8 cellular contexts compared by ENCODE assay signal in the genomic region with DNA sequence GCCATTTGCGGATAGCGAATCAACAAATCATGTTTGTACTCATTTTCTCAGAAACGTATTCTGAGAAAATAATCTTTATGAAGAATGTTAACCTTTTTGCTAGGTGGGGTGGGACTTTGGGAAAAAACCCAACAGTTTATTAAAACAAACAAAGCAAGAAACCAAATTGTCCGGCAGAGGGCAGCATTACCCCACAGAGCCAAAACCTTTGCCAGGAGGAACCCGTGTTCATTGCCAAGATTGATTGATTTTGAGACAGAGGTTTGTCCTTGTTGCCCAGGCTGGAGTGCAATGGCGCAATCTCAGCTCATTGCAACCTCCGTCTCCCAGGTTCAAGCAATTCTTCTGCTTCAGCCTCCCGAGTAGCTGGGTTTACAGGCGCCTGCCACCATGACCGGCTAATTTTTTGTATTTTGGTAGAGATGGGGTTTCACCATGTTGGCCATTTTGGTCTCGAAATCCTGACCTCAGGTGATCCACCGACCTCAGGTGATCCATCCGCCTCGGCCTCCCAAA.
DNase-seq lines count a peak whose midpoint lies in the region; ATAC-seq and TF ChIP-seq lines count a peak whose summit lies in the region.

No MANE protein-coding gene starts in this region.

- H3K27me3 ChIP-seq in thoracic aorta (replicated peaks; ENCODE audit: insufficient read depth): no peaks in the 10 kb centered on the region

- peak; percentile 59 for ATAC-seq in omental fat pad (ENCODE audit: low FRiP score)
- ATAC-seq in thoracic aorta (ENCODE audit: insufficient number of reproducible peaks, low FRiP score, low read depth): no peak
- ATAC-seq in HG03025 (IDR thresholded peaks at IDR 0.05; ENCODE audit: low FRiP score, unreplicated experiment): no peak

- no peaks in the 10 kb centered on the region for H3K9me3 ChIP-seq in thoracic aorta

- peak; percentile 87 for DNase-seq in DMS153 treated with DMSO at 0.1 percent for 48 hours (lab: John Stamatoyannopoulos, UW; ENCODE audit: unreplicated experiment)
- DNase-seq in LoVo (ENCODE audit: low spot score): peak; percentile 74
- DNase-seq in RKO (ENCODE audit: low spot score): peak; percentile 63
- peak; percentile 48 for DNase-seq in activated T-helper 1 cell treated with Interleukin-2 at 50 U/mL for 16 hours (ENCODE audit: low read depth)
- peak; percentile 41 to 83 for DNase-seq in foreskin fibroblast
- DNase-seq in omental fat pad (ENCODE audit: low spot score): peak; percentile 84
- DNase-seq in thoracic aorta (ENCODE audit: low spot score): peak; percentile 34

- no peak overlapping the region for H3K27ac ChIP-seq in thoracic aorta

- peaks cover 5 to 14% of the 10 kb centered on the region in 2 donors for H3K4me1 ChIP-seq in thoracic aorta (ENCODE audit: control insufficient read depth in 1 of 2, low read depth in 2 of 2)

- H3K4me3 ChIP-seq in foreskin fibroblast (ENCODE audit: low read depth in 1 of 2, low read length in 2 of 2): no peak overlapping the region
- peak overlapping the region; percentile 30 for H3K4me3 ChIP-seq in thoracic aorta

- TF ChIP-seq CTCF in foreskin fibroblast (IDR thresholded peaks at IDR 0.05; ENCODE audit: low read depth, low read length) (peak; percentile 54), omental fat pad (IDR thresholded peaks at IDR 0.05) (peak in 1 of 3 donors; percentile 49), thoracic aorta (IDR thresholded peaks at IDR 0.05) (peak; percentile 85)

- H3K36me3 ChIP-seq in thoracic aorta: no peaks in the 10 kb centered on the region

Comparison
In these comparisons a context has a peak if more than half of its experiments do, and no peak if none do; other contexts are left out.
1. DNase-seq: peak in every context shown above with its lines; median percentile 87 in DMS153 treated with DMSO at 0.1 percent for 48 hours; 84 in omental fat pad; 74 in LoVo; 63 in RKO; 62 in foreskin fibroblast; 48 in activated T-helper 1 cell treated with Interleukin-2 at 50 U/mL for 16 hours; 34 in thoracic aorta.